19 cellular contexts compared by ENCODE assay signal in genomic region chrY:7326296-7327246, GRCh38.
A peak's percentile ranks its signal among the peaks of the same experiment; 100 is the strongest.
DNase-seq lines count a peak whose midpoint lies in the region; ATAC-seq and TF ChIP-seq lines count a peak whose summit lies in the region.
"Had no signal": no experiment of that assay in that cellular context is flagged by ENCODE, and none has a peak within 500 bp of the region (broad histone marks: within the 10 kb centered on the region; RNA-seq: fewer than 3 reads in every experiment).

No MANE protein-coding gene starts in this region.

- no peaks in the 10 kb centered on the region for H3K27me3 Mint-ChIP-seq in activated CD4-positive, alpha-beta T cell treated with anti-CD3 and anti-CD28 coated beads for 36 hours
- no peaks in the 10 kb centered on the region for H3K27me3 Mint-ChIP-seq in activated CD4-positive, alpha-beta memory T cell treated with anti-CD3 and anti-CD28 coated beads for 36 hours
- H3K27me3 Mint-ChIP-seq in dendritic cell treated with granulocyte-macrophage colony-stimulating factor and Interleukin-4, amounts not matched to agents 40 ng/mL and 50 ng/mL, for 4 days = no peaks in the 10 kb centered on the region

- no peaks in the 10 kb centered on the region for H3K9me3 ChIP-seq in tibial nerve
- H3K9me3 ChIP-seq: colonic mucosa, gastroesophageal sphincter, lower lobe of right lung, SJCRH30, upper lobe of right lung had no signal

- H3K9me3 Mint-ChIP-seq in activated CD4-positive, alpha-beta T cell treated with anti-CD3 and anti-CD28 coated beads for 36 hours (ENCODE audit: low read depth) = no peaks in the 10 kb centered on the region
- no peaks in the 10 kb centered on the region for H3K9me3 Mint-ChIP-seq in activated CD4-positive, alpha-beta memory T cell treated with anti-CD3 and anti-CD28 coated beads for 36 hours
- H3K9me3 Mint-ChIP-seq in dendritic cell treated with granulocyte-macrophage colony-stimulating factor and Interleukin-4, amounts not matched to agents 40 ng/mL and 50 ng/mL, for 4 days = no peaks in the 10 kb centered on the region
- H3K9me3 Mint-ChIP-seq: nephron had no signal

- H3K4me1 ChIP-seq in tibial nerve = no peaks in the 10 kb centered on the region
- H3K4me1 ChIP-seq: colonic mucosa, gastroesophageal sphincter, lower lobe of right lung, SJCRH30, upper lobe of right lung had no signal

- peak; percentile 71 for DNase-seq in activated CD4-positive, alpha-beta T cell treated with anti-CD3 and anti-CD28 coated beads for 36 hours
- no peak for DNase-seq in activated CD4-positive, alpha-beta T cell treated with anti-CD3 and anti-CD28 coated beads for 1 hour
- DNase-seq in activated CD4-positive, alpha-beta memory T cell treated with anti-CD3 and anti-CD28 coated beads for 36 hours = peak; percentile 71
- peak; percentile 7 for DNase-seq in stimulated activated CD8-positive, alpha-beta memory T cell treated with anti-CD3 and anti-CD28 coated beads, Interleukin-12 subunit alpha, Interleukin-12 subunit beta, amount 100 ng/mL, for 1 hour (ENCODE audit: low read depth)
- no peak for DNase-seq in tibial nerve (ENCODE audit: low spot score in 2 of 2)
- no peak for DNase-seq in NCI-H2107 (lab: John Stamatoyannopoulos, UW)
- DNase-seq: 8988T; activated CD8-positive, alpha-beta memory T cell treated with anti-CD3 and anti-CD28 coated beads, Interleukin-2, amount 50 U/mL, for 48 hours; colonic mucosa; lower lobe of right lung; NCI-H187 treated with DMSO at 0.1 percent for 48 hours; NCI-H526; SJCRH30; upper lobe of right lung had no signal

- H3K36me3 Mint-ChIP-seq in activated CD4-positive, alpha-beta T cell treated with anti-CD3 and anti-CD28 coated beads for 36 hours (ENCODE audit: low read depth) = peaks cover 56% of the 10 kb centered on the region
- peaks cover 38% of the 10 kb centered on the region for H3K36me3 Mint-ChIP-seq in activated CD4-positive, alpha-beta memory T cell treated with anti-CD3 and anti-CD28 coated beads for 36 hours
- peaks cover 83% of the 10 kb centered on the region for H3K36me3 Mint-ChIP-seq in dendritic cell treated with granulocyte-macrophage colony-stimulating factor and Interleukin-4, amounts not matched to agents 40 ng/mL and 50 ng/mL, for 4 days (ENCODE audit: low read depth)

- H3K27me3 ChIP-seq in tibial nerve = no peaks in the 10 kb centered on the region
- H3K27me3 ChIP-seq: colonic mucosa, gastroesophageal sphincter, SJCRH30, upper lobe of right lung had no signal

- peaks cover 72% of the 10 kb centered on the region for H3K4me1 Mint-ChIP-seq in activated CD4-positive, alpha-beta T cell treated with anti-CD3 and anti-CD28 coated beads for 36 hours
- peaks cover 63% of the 10 kb centered on the region for H3K4me1 Mint-ChIP-seq in activated CD4-positive, alpha-beta memory T cell treated with anti-CD3 and anti-CD28 coated beads for 36 hours (ENCODE audit: low read depth)
- no peaks in the 10 kb centered on the region for H3K4me1 Mint-ChIP-seq in dendritic cell treated with granulocyte-macrophage colony-stimulating factor and Interleukin-4, amounts not matched to agents 40 ng/mL and 50 ng/mL, for 4 days (ENCODE audit: low read depth)
- H3K4me1 Mint-ChIP-seq: nephron had no signal

- H3K4me3 ChIP-seq in tibial nerve = no peak overlapping the region
- H3K4me3 ChIP-seq: colonic mucosa, gastroesophageal sphincter, lower lobe of right lung, SJCRH30, upper lobe of right lung had no signal

- peaks cover 0 to 11% (median 0%) of the 10 kb centered on the region in 3 donors for H3K36me3 ChIP-seq in tibial nerve
- H3K36me3 ChIP-seq: colonic mucosa, SJCRH30, upper lobe of right lung had no signal

- 92% methylated on average over 9 of the region's 9 CpGs; no CpG with 5 or more reads in 1 of the 2 donors for WGBS in tibial nerve, 2 donors

- POLR2A ChIA-PET in activated CD4-positive, alpha-beta T cell treated with anti-CD3 and anti-CD28 coated beads for 36 hours (lab: Charles Lee) = interaction anchor here (0.7 to 0.8 kb wide), 2 partner anchors 10 to 36 kb away, joined by 3 read pairs; no protein-coding TSS in a partner anchor
- POLR2A ChIA-PET in activated CD4-positive, alpha-beta memory T cell treated with anti-CD3 and anti-CD28 coated beads for 36 hours (lab: Charles Lee) = interaction anchor here (0.6 to 2.1 kb wide), 8 partner anchors 8 to 54 kb away, joined by 3 to 6 read pairs (median 3); no protein-coding TSS in a partner anchor

- CTCF ChIA-PET in activated CD4-positive, alpha-beta T cell treated with anti-CD3 and anti-CD28 coated beads for 36 hours (lab: Charles Lee) = interaction anchor here (0.6 to 1.0 kb wide), 3 partner anchors 9 to 53 kb away, joined by 3 read pairs; no protein-coding TSS in a partner anchor
- CTCF ChIA-PET in activated CD4-positive, alpha-beta memory T cell treated with anti-CD3 and anti-CD28 coated beads for 36 hours (lab: Charles Lee) = interaction anchor here (1.2 kb wide), 1 partner anchor 48 kb away, joined by 3 read pairs; no protein-coding TSS in a partner anchor

- no peak overlapping the region for H3K27ac ChIP-seq in tibial nerve
- H3K27ac ChIP-seq: C4-2B, colonic mucosa, gastroesophageal sphincter, lower lobe of right lung, SJCRH30, upper lobe of right lung had no signal

- peak overlapping the region; percentile 54 for H3K4me3 Mint-ChIP-seq in activated CD4-positive, alpha-beta T cell treated with anti-CD3 and anti-CD28 coated beads for 36 hours
- peak overlapping the region; percentile 69 for H3K4me3 Mint-ChIP-seq in activated CD4-positive, alpha-beta memory T cell treated with anti-CD3 and anti-CD28 coated beads for 36 hours
- H3K4me3 Mint-ChIP-seq in dendritic cell treated with granulocyte-macrophage colony-stimulating factor and Interleukin-4, amounts not matched to agents 40 ng/mL and 50 ng/mL, for 4 days = no peak overlapping the region
- H3K4me3 Mint-ChIP-seq: nephron had no signal

- no peak for TF ChIP-seq CTCF in tibial nerve (IDR thresholded peaks at IDR 0.05)

- no peak for TF ChIP-seq EP300 in tibial nerve (IDR thresholded peaks at IDR 0.05)

- TF ChIP-seq POLR2A in tibial nerve (IDR thresholded peaks at IDR 0.05) = no peak

- ATAC-seq in activated CD4-positive, alpha-beta T cell treated with anti-CD3 and anti-CD28 coated beads for 36 hours = peak; percentile 82
- no peak for ATAC-seq in GM18519 (IDR thresholded peaks at IDR 0.05; ENCODE audit: low FRiP score, unreplicated experiment)
- ATAC-seq: gastroesophageal sphincter, lower lobe of right lung, upper lobe of right lung had no signal

- H3K27ac Mint-ChIP-seq in activated CD4-positive, alpha-beta T cell treated with anti-CD3 and anti-CD28 coated beads for 36 hours = peak overlapping the region; percentile 99
- H3K27ac Mint-ChIP-seq in activated CD4-positive, alpha-beta memory T cell treated with anti-CD3 and anti-CD28 coated beads for 36 hours = peak overlapping the region; percentile 99
- peak overlapping the region; percentile 31 for H3K27ac Mint-ChIP-seq in dendritic cell treated with granulocyte-macrophage colony-stimulating factor and Interleukin-4, amounts not matched to agents 40 ng/mL and 50 ng/mL, for 4 days
- H3K27ac Mint-ChIP-seq: nephron had no signal

- intact Hi-C loops in activated CD4-positive, alpha-beta T cell treated with anti-CD3 and anti-CD28 coated beads for 36 hours (cut with DNase I, micrococcal nuclease) = loop anchor here (1.0 to 5.0 kb wide), 7 partner anchors 15 to 597 kb away; no protein-coding TSS in a partner anchor
- intact Hi-C loops in activated CD4-positive, alpha-beta memory T cell treated with anti-CD3 and anti-CD28 coated beads for 36 hours (cut with micrococcal nuclease) = loop anchor here (1.0 to 2.0 kb wide), 6 partner anchors 8 to 138 kb away; no protein-coding TSS in a partner anchor
- intact Hi-C loops in dendritic cell treated with granulocyte-macrophage colony-stimulating factor and Interleukin-4, amounts not matched to agents 40 ng/mL and 50 ng/mL, for 4 days (cut with micrococcal nuclease) = no loop called here

Comparison
In these comparisons a context has a peak if more than half of its experiments do, and no peak if none do; other contexts are left out.
1. DNase-seq: peak in activated CD4-positive, alpha-beta T cell treated with anti-CD3 and anti-CD28 coated beads for 36 hours (single experiment), activated CD4-positive, alpha-beta memory T cell treated with anti-CD3 and anti-CD28 coated beads for 36 hours (single experiment) and stimulated activated CD8-positive, alpha-beta memory T cell treated with anti-CD3 and anti-CD28 coated beads, Interleukin-12 subunit alpha, Interleukin-12 subunit beta, amount 100 ng/mL, for 1 hour (single experiment); none in activated CD4-positive, alpha-beta T cell treated with anti-CD3 and anti-CD28 coated beads for 1 hour (single experiment), tibial nerve (0 of 2) and NCI-H2107 (single experiment).
2. H3K27ac Mint-ChIP-seq: peak in every context shown above with its lines; median percentile 99 in activated CD4-positive, alpha-beta T cell treated with anti-CD3 and anti-CD28 coated beads for 36 hours; 99 in activated CD4-positive, alpha-beta memory T cell treated with anti-CD3 and anti-CD28 coated beads for 36 hours; 31 in dendritic cell treated with granulocyte-macrophage colony-stimulating factor and Interleukin-4, amounts not matched to agents 40 ng/mL and 50 ng/mL, for 4 days.